ENCODE assay signal across 15 cellular contexts in the genomic region with DNA sequence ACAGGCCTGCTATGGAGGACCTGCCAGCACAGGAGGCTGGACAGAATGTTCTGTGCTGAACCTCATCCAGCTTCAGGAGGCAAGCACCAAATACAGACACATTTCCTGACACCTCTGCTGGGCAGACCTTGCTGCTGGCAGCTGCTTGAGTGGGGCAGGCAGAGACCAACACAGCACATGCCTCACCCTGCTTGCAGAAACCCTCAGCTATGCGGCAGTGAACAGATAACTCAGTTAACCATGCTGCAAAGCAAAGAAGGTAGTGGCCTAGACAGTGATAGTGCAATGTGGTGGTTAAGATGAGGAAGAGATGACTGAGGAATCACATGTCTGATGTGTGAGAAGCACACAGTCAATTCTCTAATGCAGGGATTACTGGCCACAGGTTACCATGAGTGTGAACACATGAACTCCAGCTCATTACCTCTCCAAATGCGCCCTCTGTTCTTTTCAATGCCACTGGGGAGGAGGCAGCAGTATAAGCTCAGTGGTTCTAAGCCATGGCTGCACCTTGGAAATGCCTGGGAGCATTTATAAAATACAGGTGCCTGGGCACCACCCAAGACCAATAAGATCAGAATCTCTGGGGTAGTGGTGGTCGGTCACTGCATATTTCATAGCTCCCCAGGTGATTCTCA.
A peak's percentile ranks its signal among the peaks of the same experiment; 100 is the strongest.
DNase-seq lines count a peak whose midpoint lies in the region; ATAC-seq, FAIRE-seq and TF ChIP-seq lines count a peak whose summit lies in the region.
"Had no signal": no experiment of that assay in that cellular context is flagged by ENCODE, and none has a peak within 500 bp of the region (broad histone marks: within the 10 kb centered on the region; RNA-seq: fewer than 3 reads in every experiment).

No MANE protein-coding gene starts in this region.

- no peak for TF ChIP-seq CTCF in bronchial epithelial cell (IDR thresholded peaks at IDR 0.05; ENCODE audit: insufficient read depth, low read length, severe bottlenecking)
- TF ChIP-seq CTCF in PC-9 (conservative IDR thresholded peaks at IDR 0.05) = no peak

- H3K9me2 ChIP-seq in PC-9 (ENCODE audit: insufficient read depth) (no peaks in the 10 kb centered on the region), GM23248 (ENCODE audit: insufficient read depth) (no peaks in the 10 kb centered on the region)

- no peak overlapping the region for H3K27ac Mint-ChIP-seq in stimulated activated effector memory CD8-positive, alpha-beta T cell treated with anti-CD3 and anti-CD28 coated beads, Interleukin-12 subunit alpha, Interleukin-12 subunit beta, amount 100 ng/mL, for 72 hours
- H3K27ac Mint-ChIP-seq: B cell; CD4-positive, alpha-beta memory T cell had no signal

- DNase-seq in OCI-M1 (lab: John Stamatoyannopoulos, UW) = peak; percentile 60
- DNase-seq in bronchial epithelial cell (ENCODE audit: low read depth) = peak; percentile 35
- peak; percentile 78 for DNase-seq in left ventricle myocardium superior
- no peak for DNase-seq in stimulated activated effector memory CD8-positive, alpha-beta T cell treated with anti-CD3 and anti-CD28 coated beads, Interleukin-12 subunit alpha, Interleukin-12 subunit beta, amount 100 ng/mL, for 72 hours (ENCODE audit: low spot score in 2 of 2)
- no peak for DNase-seq in activated effector memory CD4-positive, alpha-beta T cell treated with Interleukin-2 at 50 U/mL for 16 hours
- no peak for DNase-seq in PC-9
- DNase-seq in GM23248 = no peak
- DNase-seq: CD4-positive, alpha-beta memory T cell; GOT3; NCI-H146; NCI-H2227 treated with DMSO at 0.1 percent for 48 hours; NCI-H526 treated with DMSO at 0.1 percent for 48 hours; SJCRH30 had no signal

- no peaks in the 10 kb centered on the region for H3K9me3 Mint-ChIP-seq in stimulated activated effector memory CD8-positive, alpha-beta T cell treated with anti-CD3 and anti-CD28 coated beads, Interleukin-12 subunit alpha, Interleukin-12 subunit beta, amount 100 ng/mL, for 72 hours
- H3K9me3 Mint-ChIP-seq: CD4-positive, alpha-beta memory T cell had no signal

- H3F3A ChIP-seq in PC-9 (ENCODE audit: insufficient read depth, low read depth) (no peaks in the 10 kb centered on the region), GM23248 (ENCODE audit: insufficient read depth) (no peaks in the 10 kb centered on the region)

- FAIRE-seq in bronchial epithelial cell (lab: Jason Lieb, UNC) = peak; percentile 43
- FAIRE-seq: RCC 7860 had no signal

- no peaks in the 10 kb centered on the region for H3K4me1 Mint-ChIP-seq in stimulated activated effector memory CD8-positive, alpha-beta T cell treated with anti-CD3 and anti-CD28 coated beads, Interleukin-12 subunit alpha, Interleukin-12 subunit beta, amount 100 ng/mL, for 72 hours
- H3K4me1 Mint-ChIP-seq: B cell had no signal

- no peak overlapping the region for H3K9ac ChIP-seq in GM23248

- H3K4me2 ChIP-seq in PC-9 = no peak overlapping the region
- no peak overlapping the region for H3K4me2 ChIP-seq in GM23248 (ENCODE audit: unreplicated experiment)

- H3K27me3 ChIP-seq in bronchial epithelial cell (ENCODE audit: control insufficient read depth, insufficient read depth, low read length) = no peaks in the 10 kb centered on the region
- H3K27me3 ChIP-seq in PC-9 (ENCODE audit: insufficient read depth, low read depth) = peaks cover 32% of the 10 kb centered on the region; the same call in 1 of the 2 replicates
- peaks cover 15% of the 10 kb centered on the region for H3K27me3 ChIP-seq in GM23248 (replicated peaks; ENCODE audit: insufficient read depth)
- H3K27me3 ChIP-seq: SJCRH30 had no signal

- no peaks in the 10 kb centered on the region for H3K36me3 Mint-ChIP-seq in stimulated activated effector memory CD8-positive, alpha-beta T cell treated with anti-CD3 and anti-CD28 coated beads, Interleukin-12 subunit alpha, Interleukin-12 subunit beta, amount 100 ng/mL, for 72 hours
- H3K36me3 Mint-ChIP-seq: CD4-positive, alpha-beta memory T cell had no signal

- no peaks in the 10 kb centered on the region for H4K20me1 ChIP-seq in PC-9 (ENCODE audit: insufficient read depth)
- no peaks in the 10 kb centered on the region for H4K20me1 ChIP-seq in GM23248 (ENCODE audit: insufficient read depth)

- H3K4me3 Mint-ChIP-seq in stimulated activated effector memory CD8-positive, alpha-beta T cell treated with anti-CD3 and anti-CD28 coated beads, Interleukin-12 subunit alpha, Interleukin-12 subunit beta, amount 100 ng/mL, for 72 hours = no peak overlapping the region
- H3K4me3 Mint-ChIP-seq: B cell; CD4-positive, alpha-beta memory T cell had no signal

- H3K36me3 ChIP-seq in bronchial epithelial cell (ENCODE audit: control insufficient read depth, insufficient read depth, low read length) (no peaks in the 10 kb centered on the region), PC-9 (ENCODE audit: low read depth) (no peaks in the 10 kb centered on the region), GM23248 (ENCODE audit: low read depth) (no peaks in the 10 kb centered on the region)
- H3K36me3 ChIP-seq: SJCRH30 had no signal

- CTCF ChIA-PET in PC-9 (lab: Charles Lee) = no interaction called here

- BruUV-seq in PC-9 (replicated peaks; lab: Mats Ljungman, UMichigan) = no TSS peak

- no peak overlapping the region for H3K27ac ChIP-seq in PC-9
- no peak overlapping the region for H3K27ac ChIP-seq in GM23248
- H3K27ac ChIP-seq: SJCRH30 had no signal

- H3K4me3 ChIP-seq in bronchial epithelial cell (ENCODE audit: low read depth, low read length) = no peak overlapping the region
- no peak overlapping the region for H3K4me3 ChIP-seq in PC-9
- H3K4me3 ChIP-seq in GM23248 = no peak overlapping the region
- H3K4me3 ChIP-seq: SJCRH30 had no signal

- no peaks in the 10 kb centered on the region for H3K79me2 ChIP-seq in PC-9 (ENCODE audit: low read depth)
- no peaks in the 10 kb centered on the region for H3K79me2 ChIP-seq in GM23248 (ENCODE audit: insufficient read depth)

- no peaks in the 10 kb centered on the region for H3K4me1 ChIP-seq in PC-9 (replicated peaks; ENCODE audit: insufficient read depth)
- H3K4me1 ChIP-seq in GM23248 (ENCODE audit: insufficient read depth) = 0 out of 2 replicates have a peak, but pooled peaks cover 3% of the 10 kb centered on the region
- H3K4me1 ChIP-seq: SJCRH30 had no signal

- intact Hi-C loops in left ventricle myocardium superior (cut with micrococcal nuclease) = no loop called here
- intact Hi-C loops in PC-9 (cut with micrococcal nuclease; ENCODE audit: unreplicated experiment) = no loop called here

- in situ Hi-C loops in GM23248 (cut with MboI) = no loop called here

- POLR2A ChIA-PET in PC-9 (lab: Charles Lee; ENCODE audit: unreplicated experiment) = no interaction called here

- 36 to 39% methylated on average over 3 of the region's 3 CpGs for WGBS in GM23248 (ENCODE audit: low coverage in 1 of 2, low lambda C conversion rate in 2 of 2, missing lambda C conversion rate in 2 of 2), 2 experiments

- H3K9me3 ChIP-seq in PC-9 (ENCODE audit: insufficient read depth, low read depth) = no peaks in the 10 kb centered on the region
- H3K9me3 ChIP-seq in GM23248 (ENCODE audit: low read depth) = no peaks in the 10 kb centered on the region
- H3K9me3 ChIP-seq: SJCRH30 had no signal

- H2AFZ ChIP-seq in PC-9 (no peak overlapping the region), GM23248 (no peak overlapping the region)

- ATAC-seq in left ventricle myocardium superior = peak; percentile 98
- peak; percentile 51 for ATAC-seq in stimulated activated effector memory CD8-positive, alpha-beta T cell treated with anti-CD3 and anti-CD28 coated beads, Interleukin-12 subunit alpha, Interleukin-12 subunit beta, amount 100 ng/mL, for 72 hours

Comparison
In these comparisons a context has a peak if more than half of its experiments do, and no peak if none do; other contexts are left out.
1. DNase-seq: peak in OCI-M1 (single experiment), bronchial epithelial cell (single experiment) and left ventricle myocardium superior (single experiment); none in stimulated activated effector memory CD8-positive, alpha-beta T cell treated with anti-CD3 and anti-CD28 coated beads, Interleukin-12 subunit alpha, Interleukin-12 subunit beta, amount 100 ng/mL, for 72 hours (0 of 2), activated effector memory CD4-positive, alpha-beta T cell treated with Interleukin-2 at 50 U/mL for 16 hours (single experiment), PC-9 (0 of 2) and GM23248 (single experiment).